36 cellular contexts compared by ENCODE assay signal in the genomic region with DNA sequence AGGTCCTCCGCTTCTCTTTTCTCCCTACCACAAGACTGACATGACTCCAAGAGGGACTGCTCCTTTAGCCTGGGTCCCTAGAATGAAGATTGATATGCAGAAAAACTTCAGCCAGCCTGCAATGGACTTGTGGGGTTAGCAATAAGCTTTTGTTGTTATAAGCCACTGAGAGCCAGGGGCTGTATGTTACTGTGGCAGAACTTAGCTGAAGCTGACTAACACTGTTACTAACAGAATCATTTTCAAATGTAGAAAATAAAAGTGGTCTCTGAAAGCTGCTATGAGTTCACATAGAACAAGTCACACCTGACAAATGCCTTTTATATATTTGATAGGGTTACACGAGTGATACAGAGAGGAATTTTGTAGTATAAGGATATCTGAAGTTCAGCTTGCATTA. TPM values are rescaled to one million over a fixed set of nuclear protein-coding genes. Genes with fewer than 3 reads are reported as not detected.
"Had no signal": no experiment of that assay in that cellular context is flagged by ENCODE, and none has a peak within 500 bp of the region (broad histone marks: within the 10 kb centered on the region; RNA-seq: fewer than 3 reads in every experiment).

No MANE protein-coding gene starts in this region.

- DNase-seq: Karpas-422, Kasumi-1, MG63, MM.1S, MV-4-11, NCI-H1048, NCI-H1092, NCI-H1092 treated with DMSO at 0.1 percent for 48 hours, NCI-H1105, NCI-H1105 treated with DMSO at 0.1 percent for 48 hours, NCI-H1417, NCI-H1417 treated with DMSO at 0.1 percent for 48 hours, NCI-H1436, NCI-H1436 treated with DMSO at 0.1 percent for 48 hours, NCI-H146, NCI-H1694, NCI-H1694 treated with DMSO at 0.1 percent for 48 hours, NCI-H187, NCI-H187 treated with DMSO at 0.1 percent for 48 hours, NCI-H1930, NCI-H2029, NCI-H2029 treated with DMSO at 0.1 percent for 48 hours, NCI-H2081, NCI-H2081 treated with DMSO at 0.1 percent for 48 hours, NCI-H2107, NCI-H2171, NCI-H2171 treated with DMSO at 0.1 percent for 48 hours, NCI-H2227 treated with DMSO at 0.1 percent for 48 hours, NCI-H226, NCI-H345, NCI-H446, NCI-H446 treated with DMSO at 0.1 percent for 48 hours, NCI-H510A, NCI-H510A treated with DMSO at 0.1 percent for 48 hours had no signal

- H3K36me3 ChIP-seq: MG63 had no signal

- H3K4me3 ChIP-seq: MG63 had no signal

RNA-seq across cellular contexts. Expression of gene RFLNA, which starts 13.6 kb away (rescaled TPM):
- total RNA-seq: MCF 10A, NCI-H460 had no signal
